In genomic region chr15:77181305-77182074, GRCh38 we compare ENCODE assay signal across 9 cellular contexts.
DNase-seq lines count a peak whose midpoint lies in the region; ATAC-seq lines count a peak whose summit lies in the region.
"Had no signal": no experiment of that assay in that cellular context is flagged by ENCODE, and none has a peak within 500 bp of the region (broad histone marks: within the 10 kb centered on the region; RNA-seq: fewer than 3 reads in every experiment).

No MANE protein-coding gene starts in this region.

- H3K36me3 Mint-ChIP-seq in activated T-cell treated with anti-CD3 and anti-CD28 coated beads, Interleukin-2, amount 50 U/mL, for 24 hours (ENCODE audit: low read depth), result peaks cover 2% of the 10 kb centered on the region
- H3K36me3 Mint-ChIP-seq in T-helper 1 cell treated with Interleukin-12 subunit alpha and Interleukin-12 subunit beta and Interleukin-4 antibody, amounts not matched to agents 30 μg/mL and 1 μg/mL, for 36 hours (ENCODE audit: low read depth), result peaks cover 6% of the 10 kb centered on the region

- H3K27ac ChIP-seq in thymus (ENCODE audit: low read depth), result peak overlapping the region; percentile 69
- H3K27ac ChIP-seq: gastroesophageal sphincter had no signal

- 69% methylated on average over 5 of the region's 5 CpGs for WGBS in thymus

- no peaks in the 10 kb centered on the region for H3K27me3 Mint-ChIP-seq in activated T-cell treated with anti-CD3 and anti-CD28 coated beads, Interleukin-2, amount 50 U/mL, for 24 hours
- H3K27me3 Mint-ChIP-seq in T-helper 1 cell treated with Interleukin-12 subunit alpha and Interleukin-12 subunit beta and Interleukin-4 antibody, amounts not matched to agents 30 μg/mL and 1 μg/mL, for 36 hours (ENCODE audit: low read depth), result no peaks in the 10 kb centered on the region

- peak overlapping the region; percentile 53 for H3K27ac Mint-ChIP-seq in activated T-cell treated with anti-CD3 and anti-CD28 coated beads, Interleukin-2, amount 50 U/mL, for 24 hours
- peak overlapping the region; percentile 53 for H3K27ac Mint-ChIP-seq in T-helper 1 cell treated with Interleukin-12 subunit alpha and Interleukin-12 subunit beta and Interleukin-4 antibody, amounts not matched to agents 30 μg/mL and 1 μg/mL, for 36 hours

- H3K27me3 ChIP-seq in thymus (ENCODE audit: control insufficient read depth, insufficient read depth), result no peaks in the 10 kb centered on the region
- H3K27me3 ChIP-seq: gastroesophageal sphincter had no signal

- H3K4me1 Mint-ChIP-seq in activated T-cell treated with anti-CD3 and anti-CD28 coated beads, Interleukin-2, amount 50 U/mL, for 24 hours (ENCODE audit: low read depth), result peaks cover 56% of the 10 kb centered on the region
- peaks cover 48% of the 10 kb centered on the region for H3K4me1 Mint-ChIP-seq in T-helper 1 cell treated with Interleukin-12 subunit alpha and Interleukin-12 subunit beta and Interleukin-4 antibody, amounts not matched to agents 30 μg/mL and 1 μg/mL, for 36 hours (ENCODE audit: low read depth)

- H3K4me1 ChIP-seq in thymus (ENCODE audit: control insufficient read depth, insufficient read depth, low read length), result peaks cover 7% of the 10 kb centered on the region

- no peaks in the 10 kb centered on the region for H3K9me3 Mint-ChIP-seq in activated T-cell treated with anti-CD3 and anti-CD28 coated beads, Interleukin-2, amount 50 U/mL, for 24 hours
- no peaks in the 10 kb centered on the region for H3K9me3 Mint-ChIP-seq in T-helper 1 cell treated with Interleukin-12 subunit alpha and Interleukin-12 subunit beta and Interleukin-4 antibody, amounts not matched to agents 30 μg/mL and 1 μg/mL, for 36 hours

- ATAC-seq in HG02943 (IDR thresholded peaks at IDR 0.05; ENCODE audit: low read depth, unreplicated experiment), result peak; percentile 54
- ATAC-seq: gastroesophageal sphincter had no signal

- no peak overlapping the region for H3K4me3 ChIP-seq in thymus (ENCODE audit: low read length)
- H3K4me3 ChIP-seq: gastroesophageal sphincter had no signal

- no peaks in the 10 kb centered on the region for H3K9me3 ChIP-seq in thymus (ENCODE audit: control insufficient read depth)
- H3K9me3 ChIP-seq: gastroesophageal sphincter had no signal

- no peak overlapping the region for H3K4me3 Mint-ChIP-seq in activated T-cell treated with anti-CD3 and anti-CD28 coated beads, Interleukin-2, amount 50 U/mL, for 24 hours
- peak overlapping the region; percentile 8 for H3K4me3 Mint-ChIP-seq in T-helper 1 cell treated with Interleukin-12 subunit alpha and Interleukin-12 subunit beta and Interleukin-4 antibody, amounts not matched to agents 30 μg/mL and 1 μg/mL, for 36 hours

- DNase-seq in activated T-cell treated with anti-CD3 and anti-CD28 coated beads, Interleukin-2, amount 50 U/mL, for 24 hours, result no peak
- DNase-seq in activated T-cell treated with anti-CD3 and anti-CD28 coated beads, Interleukin-2, amount 50 U/mL, for 1 hour, result no peak
- no peak for DNase-seq in stimulated activated CD4-positive, alpha-beta T cell treated with anti-CD3 and anti-CD28 coated beads, Interleukin-12 subunit alpha, Interleukin-12 subunit beta, amount 100 ng/mL, for 4 hours
- DNase-seq in kidney tubule cell (ENCODE audit: low spot score), result no peak
- no peak for DNase-seq in stimulated activated CD4-positive, alpha-beta T cell treated with anti-CD3 and anti-CD28 coated beads, Interleukin-1b, Interleukin-23, amount 100 ng/mL, for 48 hours

- H3K36me3 ChIP-seq in thymus (ENCODE audit: control insufficient read depth, insufficient read depth), result no peaks in the 10 kb centered on the region
